In genomic region chr7:93551063-93551895, GRCh38 we compare ENCODE assay signal across 8 cellular contexts.
A peak's percentile ranks its signal among the peaks of the same experiment; 100 is the strongest.
DNase-seq lines count a peak whose midpoint lies in the region; ATAC-seq lines count a peak whose summit lies in the region.

No MANE protein-coding gene starts in this region.

- no peaks in the 10 kb centered on the region for H3K9me3 Mint-ChIP-seq in activated naive CD4-positive, alpha-beta T cell treated with anti-CD3 and anti-CD28 coated beads, Interleukin-2, amount 10 ng/mL, durations not matched to agents 7 days and 5 days

- H3K27me3 ChIP-seq in NT2/D1 (ENCODE audit: insufficient read depth, insufficient read length): no peaks in the 10 kb centered on the region

- H3K9me3 ChIP-seq in NT2/D1 (ENCODE audit: insufficient read depth, low read length): no peaks in the 10 kb centered on the region

- H3K4me1 Mint-ChIP-seq in activated naive CD4-positive, alpha-beta T cell treated with anti-CD3 and anti-CD28 coated beads, Interleukin-2, amount 10 ng/mL, durations not matched to agents 7 days and 5 days: no peaks in the 10 kb centered on the region

- H3K4me1 ChIP-seq in NT2/D1 (ENCODE audit: insufficient read depth, insufficient read length): no peaks in the 10 kb centered on the region

- no peaks in the 10 kb centered on the region for H3K36me3 Mint-ChIP-seq in activated naive CD4-positive, alpha-beta T cell treated with anti-CD3 and anti-CD28 coated beads, Interleukin-2, amount 10 ng/mL, durations not matched to agents 7 days and 5 days

- H3K27ac Mint-ChIP-seq in activated naive CD4-positive, alpha-beta T cell treated with anti-CD3 and anti-CD28 coated beads, Interleukin-2, amount 10 ng/mL, durations not matched to agents 7 days and 5 days: no peak overlapping the region

- ATAC-seq in GM19372 (IDR thresholded peaks at IDR 0.05; ENCODE audit: low read depth, unreplicated experiment): peak; percentile 59
- ATAC-seq in activated CD4-positive, CD25-positive, alpha-beta regulatory T cell treated with anti-CD3 and anti-CD28 coated beads, Interleukin-2, amount 50 U/mL, for 24 hours: no peak

- CTCF ChIA-PET in activated naive CD4-positive, alpha-beta T cell treated with anti-CD3 and anti-CD28 coated beads, Interleukin-2, amount 10 ng/mL, durations not matched to agents 7 days and 5 days (lab: Charles Lee): interaction anchor here (0.5 to 3.6 kb wide), 11 partner anchors 55 to 1440 kb away, joined by 3 to 31 read pairs (median 3); partner anchors contain the start of gene VPS50

- no peak overlapping the region for H3K9ac ChIP-seq in NT2/D1 (ENCODE audit: insufficient read length, low read depth)

- DNase-seq in Ammon's horn (ENCODE audit: low spot score) (peak; percentile 25), NT2/D1 (ENCODE audit: low read depth, low spot score) (peak; percentile 39), fibroblast of gingiva (ENCODE audit: low read depth) (peak; percentile 49), stromal cell of bone marrow (ENCODE audit: low read depth) (peak; percentile 43)
- no peak for DNase-seq in stimulated activated CD4-positive, alpha-beta T cell treated with anti-CD3 and anti-CD28 coated beads, Interleukin-15, amount 100 ng/mL, for 24 hours
- no peak for DNase-seq in activated naive CD4-positive, alpha-beta T cell treated with anti-CD3 and anti-CD28 coated beads, Interleukin-2, amount 10 ng/mL, durations not matched to agents 7 days and 5 days

- H3K27me3 Mint-ChIP-seq in activated naive CD4-positive, alpha-beta T cell treated with anti-CD3 and anti-CD28 coated beads, Interleukin-2, amount 10 ng/mL, durations not matched to agents 7 days and 5 days: no peaks in the 10 kb centered on the region

- no peak overlapping the region for H3K4me3 Mint-ChIP-seq in activated naive CD4-positive, alpha-beta T cell treated with anti-CD3 and anti-CD28 coated beads, Interleukin-2, amount 10 ng/mL, durations not matched to agents 7 days and 5 days

- H3K36me3 ChIP-seq in NT2/D1 (ENCODE audit: insufficient read depth, insufficient read length, low read length): no peaks in the 10 kb centered on the region

- H3K4me3 ChIP-seq in NT2/D1 (ENCODE audit: insufficient read length, low read depth): no peak overlapping the region

Comparison
In these comparisons a context has a peak if more than half of its experiments do, and no peak if none do; other contexts are left out.
1. DNase-seq: peak in Ammon's horn (single experiment), NT2/D1 (single experiment), fibroblast of gingiva (single experiment) and stromal cell of bone marrow (single experiment); none in stimulated activated CD4-positive, alpha-beta T cell treated with anti-CD3 and anti-CD28 coated beads, Interleukin-15, amount 100 ng/mL, for 24 hours (single experiment) and activated naive CD4-positive, alpha-beta T cell treated with anti-CD3 and anti-CD28 coated beads, Interleukin-2, amount 10 ng/mL, durations not matched to agents 7 days and 5 days (single experiment).